25 cellular contexts compared by ENCODE assay signal in genomic region chr10:71659050-71659738, GRCh38.
DNase-seq lines count a peak whose midpoint lies in the region; ATAC-seq, FAIRE-seq and TF ChIP-seq lines count a peak whose summit lies in the region.
"Had no signal": no experiment of that assay in that cellular context is flagged by ENCODE, and none has a peak within 500 bp of the region (broad histone marks: within the 10 kb centered on the region; RNA-seq: fewer than 3 reads in every experiment).

No MANE protein-coding gene starts in this region.

- H2BK120ac ChIP-seq in H9 (ENCODE audit: low read depth, low read length, poor library complexity, severe bottlenecking) (no peak overlapping the region), H1 (replicated peaks; ENCODE audit: low read depth, low read length) (no peak overlapping the region)

- DNase-seq in H9 (peak; percentile 40), NCI-H345 (lab: John Stamatoyannopoulos, UW) (peak; percentile 16), H1 (ENCODE audit: low read depth in 1 of 2, low spot score in 2 of 2) (peak in 1 of 2 experiments; percentile 19), neural progenitor cell (ENCODE audit: low spot score) (peak; percentile 92), superior temporal gyrus (ENCODE audit: extremely low spot score) (no peak), aorta (no peak), cerebellar cortex (ENCODE audit: low spot score) (no peak), esophagus muscularis mucosa (ENCODE audit: extremely low spot score) (no peak)
- DNase-seq: activated CD4-positive, CD25-positive, alpha-beta regulatory T cell; activated CD8-positive, alpha-beta T cell treated with anti-CD3 and anti-CD28 coated beads for 36 hours; activated gamma-delta T cell treated with Interleukin-2 at 50 U/mL for 16 hours; CD4-positive, alpha-beta T cell; foreskin keratinocyte; kidney; naive thymus-derived CD4-positive, alpha-beta T cell; NCI-H2107; NCI-H526 treated with DMSO at 0.1 percent for 48 hours; pancreas; SIG-M5; sigmoid colon; T-helper 17 cell had no signal

- H3K4me3 ChIP-seq in H1 (ENCODE audit: extremely low read depth in 1 of 4, insufficient read depth in 2 of 4, low read depth in 3 of 4, low read length in 4 of 4) (no peak overlapping the region; a peak in 3 of 8 replicates), neural progenitor cell (peak overlapping the region; percentile 33), aorta (ENCODE audit: low read length in 2 of 2) (no peak overlapping the region), esophagus muscularis mucosa (no peak overlapping the region)
- H3K4me3 ChIP-seq: cardiac muscle cell, pancreas, sigmoid colon had no signal

- no peak overlapping the region for H3K4me2 ChIP-seq in H9 (ENCODE audit: insufficient read depth, insufficient read length, low read length)
- peak overlapping the region; percentile 36 to 81 for H3K4me2 ChIP-seq in H1 (ENCODE audit: insufficient read depth in 1 of 2, low read depth in 2 of 2, low read length in 2 of 2)
- H3K4me2 ChIP-seq in neural progenitor cell = peak overlapping the region; percentile 72

- peaks cover 0 to 5% (median 0%) of the 10 kb centered on the region in 3 experiments; a peak in 2 of 7 replicates for H3K36me3 Mint-ChIP-seq in H9 (ENCODE audit: insufficient read depth in 1 of 3, low read depth in 3 of 3)
- H3K36me3 Mint-ChIP-seq in neural progenitor cell = no peaks in the 10 kb centered on the region
- H3K36me3 Mint-ChIP-seq: naive thymus-derived CD4-positive, alpha-beta T cell; stimulated activated effector memory CD8-positive, alpha-beta T cell treated with anti-CD3 and anti-CD28 coated beads, Interleukin-12 subunit alpha, Interleukin-12 subunit beta, amount 100 ng/mL, for 72 hours had no signal

- H3K27me3 ChIP-seq in H9 (ENCODE audit: insufficient read depth, low read length) = peaks cover 2% of the 10 kb centered on the region; the same call in 1 of the 2 replicates
- H3K27me3 ChIP-seq in H1 (replicated peaks in 1 of 4; ENCODE audit: control insufficient read depth in 3 of 4, extremely low read depth in 1 of 4, insufficient read depth in 3 of 4, low read length in 3 of 4) = peaks cover 0 to 19% (median 13%) of the 10 kb centered on the region in 4 experiments; a peak in 4 of 7 replicates
- no peaks in the 10 kb centered on the region for H3K27me3 ChIP-seq in neural progenitor cell
- no peaks in the 10 kb centered on the region for H3K27me3 ChIP-seq in aorta (ENCODE audit: control insufficient read depth in 1 of 2, insufficient read depth in 2 of 2, low read length in 1 of 2)
- no peaks in the 10 kb centered on the region for H3K27me3 ChIP-seq in esophagus muscularis mucosa
- H3K27me3 ChIP-seq: cardiac muscle cell, foreskin keratinocyte, pancreas, sigmoid colon had no signal

- H4K20me1 ChIP-seq in H9 (ENCODE audit: control insufficient read depth, insufficient read depth, insufficient read length) = no peaks in the 10 kb centered on the region
- no peaks in the 10 kb centered on the region for H4K20me1 ChIP-seq in H1 (replicated peaks in 1 of 2; ENCODE audit: control insufficient read depth in 1 of 2, insufficient read depth in 2 of 2, low read length in 2 of 2)
- no peaks in the 10 kb centered on the region for H4K20me1 ChIP-seq in neural progenitor cell (ENCODE audit: low read depth)

- H3K27me3 Mint-ChIP-seq in H9 (ENCODE audit: low read depth) = peaks cover 77% of the 10 kb centered on the region
- H3K27me3 Mint-ChIP-seq in neural progenitor cell (ENCODE audit: insufficient read depth, low read depth) = peaks cover 34% of the 10 kb centered on the region
- H3K27me3 Mint-ChIP-seq: activated CD8-positive, alpha-beta T cell treated with anti-CD3 and anti-CD28 coated beads for 36 hours; CD4-positive, alpha-beta T cell; naive thymus-derived CD4-positive, alpha-beta T cell had no signal

- no peak overlapping the region for H3K18ac ChIP-seq in H9 (ENCODE audit: insufficient read length, low read depth, low read length)
- H3K18ac ChIP-seq in H1 (ENCODE audit: extremely low read depth, low read length) = peak overlapping the region; percentile 75; the same call in 1 of the 2 replicates

- H3F3A ChIP-seq in neural progenitor cell (ENCODE audit: low read depth) = peaks cover 54% of the 10 kb centered on the region

- TF ChIP-seq EP300 in H1 (IDR thresholded peaks at IDR 0.05; ENCODE audit: borderline replicate concordance in 1 of 2, low read depth in 2 of 2, low read length in 2 of 2) (no peak), esophagus muscularis mucosa (IDR thresholded peaks at IDR 0.05) (no peak)

- H4K91ac ChIP-seq in H9 (ENCODE audit: insufficient read length, low read depth, low read length) = no peak overlapping the region
- peak overlapping the region; percentile 36 for H4K91ac ChIP-seq in H1 (replicated peaks; ENCODE audit: insufficient read length, low read length)

- no peak overlapping the region for H2BK20ac ChIP-seq in H9 (ENCODE audit: low read depth, low read length, poor library complexity, severe bottlenecking)
- peak overlapping the region; percentile 51 for H2BK20ac ChIP-seq in H1 (ENCODE audit: low read length)

- H4K5ac ChIP-seq in H9 (ENCODE audit: insufficient read length, low read depth, low read length) = no peak overlapping the region
- H4K5ac ChIP-seq in H1 (ENCODE audit: insufficient read length, low read depth, low read length) = no peak overlapping the region

- H3K9me3 Mint-ChIP-seq in H9 (peaks cover 2 to 8% of the 10 kb centered on the region in 2 experiments; a peak in 1 of 5 replicates), neural progenitor cell (no peaks in the 10 kb centered on the region)
- H3K9me3 Mint-ChIP-seq: activated CD8-positive, alpha-beta T cell treated with anti-CD3 and anti-CD28 coated beads for 36 hours; CD4-positive, alpha-beta T cell; naive thymus-derived CD4-positive, alpha-beta T cell; stimulated activated effector memory CD8-positive, alpha-beta T cell treated with anti-CD3 and anti-CD28 coated beads, Interleukin-12 subunit alpha, Interleukin-12 subunit beta, amount 100 ng/mL, for 72 hours had no signal

- H3K36me3 ChIP-seq in H1 (ENCODE audit: control insufficient read depth in 2 of 4, insufficient read depth in 4 of 4, low read length in 3 of 4) = no peaks in the 10 kb centered on the region
- H3K36me3 ChIP-seq in neural progenitor cell = no peaks in the 10 kb centered on the region
- no peaks in the 10 kb centered on the region for H3K36me3 ChIP-seq in aorta (ENCODE audit: control insufficient read depth in 1 of 2, insufficient read depth in 2 of 2, low read length in 1 of 2)
- H3K36me3 ChIP-seq in esophagus muscularis mucosa = no peaks in the 10 kb centered on the region
- H3K36me3 ChIP-seq: cardiac muscle cell, pancreas, sigmoid colon had no signal

- TF ChIP-seq POLR2A in H1 (IDR thresholded peaks at IDR 0.05; ENCODE audit: control extremely low read depth in 1 of 2, low read depth in 2 of 2, low read length in 2 of 2) = no peak
- no peak for TF ChIP-seq POLR2A in esophagus muscularis mucosa (IDR thresholded peaks at IDR 0.05; ENCODE audit: low read depth)

- H2BK5ac ChIP-seq in H9 (ENCODE audit: insufficient read length, low read length) (no peak overlapping the region), H1 (ENCODE audit: low read depth, low read length) (peak overlapping the region; percentile 81; the same call in 1 of the 2 replicates)

- intact Hi-C loops in aorta (cut with DNase I) (no loop called here), esophagus muscularis mucosa (cut with DNase I) (no loop called here)

- no peak overlapping the region for H3K14ac ChIP-seq in H9 (ENCODE audit: insufficient read depth, low read length)
- no peak overlapping the region for H3K14ac ChIP-seq in H1 (ENCODE audit: insufficient read length)

- H3K79me1 ChIP-seq in H9 (ENCODE audit: insufficient read depth, low read depth, low read length, poor library complexity, severe bottlenecking) = no peaks in the 10 kb centered on the region
- no peaks in the 10 kb centered on the region for H3K79me1 ChIP-seq in H1 (ENCODE audit: low read depth, low read length)

- no peak for FAIRE-seq in H1 (lab: Jason Lieb, UNC)
- FAIRE-seq: GM19239, kidney, pancreas had no signal

- H3K4me1 ChIP-seq in H9 (ENCODE audit: insufficient read depth, low read length) (peaks cover 21% of the 10 kb centered on the region; the same call in 1 of the 2 replicates), H1 (replicated peaks in 1 of 4; ENCODE audit: control insufficient read depth in 3 of 4, insufficient read depth in 4 of 4, low read length in 3 of 4) (peaks cover 22 to 36% (median 31%) of the 10 kb centered on the region in 4 experiments), neural progenitor cell (peaks cover 64% of the 10 kb centered on the region), aorta (ENCODE audit: control insufficient read depth in 1 of 2, insufficient read depth in 2 of 2, low read length in 2 of 2) (no peaks in the 10 kb centered on the region), esophagus muscularis mucosa (peaks cover 0 to 2% (median under 1%) of the 10 kb centered on the region in 4 donors)
- H3K4me1 ChIP-seq: foreskin keratinocyte, pancreas, sigmoid colon had no signal

- H3K27ac Mint-ChIP-seq in H9 (no peak overlapping the region; a peak in 1 of 7 replicates), neural progenitor cell (no peak overlapping the region)
- H3K27ac Mint-ChIP-seq: activated CD8-positive, alpha-beta T cell treated with anti-CD3 and anti-CD28 coated beads for 36 hours; CD4-positive, alpha-beta T cell; stimulated activated effector memory CD8-positive, alpha-beta T cell treated with anti-CD3 and anti-CD28 coated beads, Interleukin-12 subunit alpha, Interleukin-12 subunit beta, amount 100 ng/mL, for 72 hours; T-helper 17 cell had no signal

- H3K9me3 ChIP-seq in H9 (ENCODE audit: control insufficient read depth, low read depth, low read length) (no peaks in the 10 kb centered on the region), H1 (ENCODE audit: insufficient read depth in 2 of 2, low read depth in 1 of 2, low read length in 1 of 2) (no peaks in the 10 kb centered on the region), neural progenitor cell (ENCODE audit: low read depth) (no peaks in the 10 kb centered on the region), aorta (ENCODE audit: control insufficient read depth, low read length) (no peaks in the 10 kb centered on the region), esophagus muscularis mucosa (no peaks in the 10 kb centered on the region)
- H3K9me3 ChIP-seq: pancreas, sigmoid colon had no signal

- H3T11ph ChIP-seq in H9 (ENCODE audit: low read length) = no peak overlapping the region

- CTCF ChIA-PET in H1 (lab: Charles Lee; ENCODE audit: partially characterized antibody) = interaction anchor here (0.7 to 4.6 kb wide), 18 partner anchors 9 to 391 kb away, joined by 3 to 46 read pairs (median 4); partner anchors contain the start of genes CDH23 and VSIR

- H3K23ac ChIP-seq in H9 (ENCODE audit: insufficient read length, low read depth, low read length) = no peak overlapping the region
- H3K23ac ChIP-seq in H1 (ENCODE audit: insufficient read length) = no peak overlapping the region

- H3K56ac ChIP-seq in H9 (ENCODE audit: insufficient read length, low read depth, low read length) (no peak overlapping the region), H1 (replicated peaks; ENCODE audit: insufficient read length, low read depth, low read length) (no peak overlapping the region)

- WGBS in H9 (ENCODE audit: extremely low coverage, insufficient read length, low lambda C conversion rate) = no CpG with 5 or more reads among the region's 7 CpGs
- 63% methylated on average over 7 of the region's 7 CpGs; no CpG with 5 or more reads in 1 of the 2 experiments for WGBS in H1 (ENCODE audit: extremely low coverage in 1 of 2, insufficient coverage in 1 of 2, insufficient read length in 1 of 2, insufficient replicate concordance in 2 of 2, low coverage in 1 of 2, low lambda C conversion rate in 2 of 2, missing lambda C conversion rate in 1 of 2), 2 experiments
- WGBS in aorta, 2 donors = 79 to 85% methylated on average over 7 of the region's 7 CpGs
- WGBS in esophagus muscularis mucosa = 87% methylated on average over 7 of the region's 7 CpGs

- no peak overlapping the region for H3K27ac ChIP-seq in H9 (ENCODE audit: insufficient read length, low read depth, low read length)
- no peak overlapping the region for H3K27ac ChIP-seq in H1 (ENCODE audit: low read depth, low read length)
- H3K27ac ChIP-seq in neural progenitor cell = peak overlapping the region; percentile 89
- no peak overlapping the region for H3K27ac ChIP-seq in aorta (ENCODE audit: low read depth in 1 of 2, low read length in 2 of 2)
- H3K27ac ChIP-seq in esophagus muscularis mucosa (replicated peaks in 1 of 4) = no peak overlapping the region
- H3K27ac ChIP-seq: cardiac muscle cell, epithelial cell of prostate, foreskin keratinocyte, pancreas, sigmoid colon had no signal

- no peak for ATAC-seq in aorta (ENCODE audit: low FRiP score)
- ATAC-seq: activated CD8-positive, alpha-beta T cell treated with anti-CD3 and anti-CD28 coated beads for 36 hours; foreskin keratinocyte; naive thymus-derived CD4-positive, alpha-beta T cell; pancreas; stimulated activated effector memory CD8-positive, alpha-beta T cell treated with anti-CD3 and anti-CD28 coated beads, Interleukin-12 subunit alpha, Interleukin-12 subunit beta, amount 100 ng/mL, for 72 hours; T-helper 17 cell had no signal

- H3K79me2 ChIP-seq in H9 (ENCODE audit: insufficient read depth, low read length) (no peaks in the 10 kb centered on the region), H1 (ENCODE audit: control insufficient read depth in 1 of 2, insufficient read depth in 2 of 2, low read length in 2 of 2) (no peaks in the 10 kb centered on the region), neural progenitor cell (ENCODE audit: low read depth) (no peaks in the 10 kb centered on the region)

- H2BK12ac ChIP-seq in H9 (ENCODE audit: insufficient read length, low read depth, low read length) = no peak overlapping the region
- H2BK12ac ChIP-seq in H1 (ENCODE audit: low read depth, low read length) = peak overlapping the region; percentile 84; the same call in 1 of the 2 replicates

- no peak overlapping the region for H3K9ac ChIP-seq in H9 (ENCODE audit: extremely low read depth, insufficient read length, low read length)
- H3K9ac ChIP-seq in H1 (replicated peaks in 1 of 4; ENCODE audit: extremely low read depth in 1 of 4, low read depth in 3 of 4, low read length in 3 of 4) = no peak overlapping the region
- H3K9ac ChIP-seq in neural progenitor cell = no peak overlapping the region

- H4K8ac ChIP-seq in H9 (replicated peaks; ENCODE audit: insufficient read length, low read depth, low read length) (no peak overlapping the region), H1 (ENCODE audit: extremely low read depth, insufficient read depth, low read length) (no peak overlapping the region)

- no peak overlapping the region for H3K4ac ChIP-seq in H9 (ENCODE audit: low read depth, low read length)
- peak overlapping the region; percentile 7 for H3K4ac ChIP-seq in H1 (replicated peaks; ENCODE audit: insufficient read length, low read depth, low read length)

- H3K23me2 ChIP-seq in H9 (ENCODE audit: insufficient read length, low read depth, low read length, poor library complexity, severe bottlenecking) (no peaks in the 10 kb centered on the region), H1 (ENCODE audit: low read depth, low read length) (no peaks in the 10 kb centered on the region; the same call in 1 of the 2 replicates)

- POLR2A ChIA-PET in H1 (lab: Charles Lee; ENCODE audit: partially characterized antibody) = interaction anchor here (0.9 kb wide), 2 partner anchors 9 to 37 kb away, joined by 3 read pairs; no protein-coding TSS in a partner anchor

- no peak overlapping the region for H2AK5ac ChIP-seq in H9 (ENCODE audit: insufficient read length, low read length)
- H2AK5ac ChIP-seq in H1 (ENCODE audit: low read depth, low read length) = no peak overlapping the region; the same call in 1 of the 2 replicates

- H2AFZ ChIP-seq in H9 (ENCODE audit: low read length) (no peak overlapping the region), H1 (ENCODE audit: low read length) (no peak overlapping the region), neural progenitor cell (replicated peaks) (no peak overlapping the region)

- TF ChIP-seq CTCF in H9 (conservative IDR thresholded peaks at IDR 0.05) (no peak), H1 (IDR thresholded peaks at IDR 0.05; ENCODE audit: control extremely low read depth in 1 of 3, insufficient read depth in 1 of 3, low read depth in 1 of 3, low read length in 3 of 3) (no peak), neural progenitor cell (IDR thresholded peaks at IDR 0.05) (no peak), esophagus muscularis mucosa (IDR thresholded peaks at IDR 0.05) (no peak)

- H3K4me1 Mint-ChIP-seq in H9 (peaks cover 71 to 86% of the 10 kb centered on the region in 2 experiments), neural progenitor cell (peaks cover 61% of the 10 kb centered on the region)

- H3K4me3 Mint-ChIP-seq in H9 (peak overlapping the region; percentile 5 to 13; a peak in 3 of 5 replicates), neural progenitor cell (no peak overlapping the region)
- H3K4me3 Mint-ChIP-seq: activated CD8-positive, alpha-beta T cell treated with anti-CD3 and anti-CD28 coated beads for 36 hours; CD4-positive, alpha-beta T cell; naive thymus-derived CD4-positive, alpha-beta T cell; stimulated activated effector memory CD8-positive, alpha-beta T cell treated with anti-CD3 and anti-CD28 coated beads, Interleukin-12 subunit alpha, Interleukin-12 subunit beta, amount 100 ng/mL, for 72 hours; T-helper 17 cell had no signal

- no peak for TF ChIP-seq RAD21 in H1 (IDR thresholded peaks at IDR 0.05 in 1 of 2, conservative IDR thresholded peaks at IDR 0.05 in 1 of 2; ENCODE audit: low read depth in 2 of 2, low read length in 2 of 2)

- H2BK15ac ChIP-seq in H9 (ENCODE audit: low read depth, low read length) (no peak overlapping the region), H1 (ENCODE audit: low read length) (peak overlapping the region; percentile 61)

Comparison
In these comparisons a context has a peak if more than half of its experiments do, and no peak if none do; other contexts are left out.
1. DNase-seq: peak in H9 (single experiment), NCI-H345 (single experiment) and neural progenitor cell (single experiment); none in superior temporal gyrus (single experiment), aorta (0 of 2), cerebellar cortex (single experiment) and esophagus muscularis mucosa (single experiment).